ENCODE assay signal across 1 cellular context in genomic region chr22:25395915-25396314, GRCh38.
A peak's percentile ranks its signal among the peaks of the same experiment; 100 is the strongest.
TF ChIP-seq lines count a peak whose summit lies in the region.

No MANE protein-coding gene starts in this region.

TF ChIP-seq in HepG2, 621 proteins besides CTCF, POLR2A, EP300 and RAD21 (continued from another document and continues in another):
- TF ChIP-seq, protein P1, sequence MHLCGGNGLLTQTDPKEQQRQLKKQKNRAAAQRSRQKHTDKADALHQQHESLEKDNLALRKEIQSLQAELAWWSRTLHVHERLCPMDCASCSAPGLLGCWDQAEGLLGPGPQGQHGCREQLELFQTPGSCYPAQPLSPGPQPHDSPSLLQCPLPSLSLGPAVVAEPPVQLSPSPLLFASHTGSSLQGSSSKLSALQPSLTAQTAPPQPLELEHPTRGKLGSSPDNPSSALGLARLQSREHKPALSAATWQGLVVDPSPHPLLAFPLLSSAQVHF (CRISPR knock-in tag; IDR thresholded peaks at IDR 0.05): no peak
- TF ChIP-seq MIER3 (CRISPR knock-in tag; IDR thresholded peaks at IDR 0.05; ENCODE audit: borderline replicate concordance): peak; percentile 51; the same call in 1 of the 2 replicates
- no peak for TF ChIP-seq CENPBD1 (CRISPR knock-in tag; IDR thresholded peaks at IDR 0.05; ENCODE audit: borderline replicate concordance, low read depth)
- TF ChIP-seq ZZZ3 (CRISPR knock-in tag; IDR thresholded peaks at IDR 0.05; ENCODE audit: borderline replicate concordance): no peak
- TF ChIP-seq, protein P2, sequence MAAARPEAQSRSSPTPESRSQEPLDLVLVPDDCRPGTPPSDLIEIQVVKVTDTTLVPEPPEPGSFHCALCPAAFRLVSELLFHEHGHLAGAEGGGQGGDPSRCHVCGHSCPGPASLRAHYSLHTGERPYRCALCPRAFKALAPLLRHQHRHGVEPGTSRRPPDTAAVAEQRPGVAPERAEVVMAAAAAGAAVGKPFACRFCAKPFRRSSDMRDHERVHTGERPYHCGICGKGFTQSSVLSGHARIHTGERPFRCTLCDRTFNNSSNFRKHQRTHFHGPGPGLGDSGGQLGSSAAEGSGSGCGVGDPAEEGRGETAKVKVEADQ (CRISPR knock-in tag; IDR thresholded peaks at IDR 0.05; ENCODE audit: borderline replicate concordance): no peak
- TF ChIP-seq, protein P3, sequence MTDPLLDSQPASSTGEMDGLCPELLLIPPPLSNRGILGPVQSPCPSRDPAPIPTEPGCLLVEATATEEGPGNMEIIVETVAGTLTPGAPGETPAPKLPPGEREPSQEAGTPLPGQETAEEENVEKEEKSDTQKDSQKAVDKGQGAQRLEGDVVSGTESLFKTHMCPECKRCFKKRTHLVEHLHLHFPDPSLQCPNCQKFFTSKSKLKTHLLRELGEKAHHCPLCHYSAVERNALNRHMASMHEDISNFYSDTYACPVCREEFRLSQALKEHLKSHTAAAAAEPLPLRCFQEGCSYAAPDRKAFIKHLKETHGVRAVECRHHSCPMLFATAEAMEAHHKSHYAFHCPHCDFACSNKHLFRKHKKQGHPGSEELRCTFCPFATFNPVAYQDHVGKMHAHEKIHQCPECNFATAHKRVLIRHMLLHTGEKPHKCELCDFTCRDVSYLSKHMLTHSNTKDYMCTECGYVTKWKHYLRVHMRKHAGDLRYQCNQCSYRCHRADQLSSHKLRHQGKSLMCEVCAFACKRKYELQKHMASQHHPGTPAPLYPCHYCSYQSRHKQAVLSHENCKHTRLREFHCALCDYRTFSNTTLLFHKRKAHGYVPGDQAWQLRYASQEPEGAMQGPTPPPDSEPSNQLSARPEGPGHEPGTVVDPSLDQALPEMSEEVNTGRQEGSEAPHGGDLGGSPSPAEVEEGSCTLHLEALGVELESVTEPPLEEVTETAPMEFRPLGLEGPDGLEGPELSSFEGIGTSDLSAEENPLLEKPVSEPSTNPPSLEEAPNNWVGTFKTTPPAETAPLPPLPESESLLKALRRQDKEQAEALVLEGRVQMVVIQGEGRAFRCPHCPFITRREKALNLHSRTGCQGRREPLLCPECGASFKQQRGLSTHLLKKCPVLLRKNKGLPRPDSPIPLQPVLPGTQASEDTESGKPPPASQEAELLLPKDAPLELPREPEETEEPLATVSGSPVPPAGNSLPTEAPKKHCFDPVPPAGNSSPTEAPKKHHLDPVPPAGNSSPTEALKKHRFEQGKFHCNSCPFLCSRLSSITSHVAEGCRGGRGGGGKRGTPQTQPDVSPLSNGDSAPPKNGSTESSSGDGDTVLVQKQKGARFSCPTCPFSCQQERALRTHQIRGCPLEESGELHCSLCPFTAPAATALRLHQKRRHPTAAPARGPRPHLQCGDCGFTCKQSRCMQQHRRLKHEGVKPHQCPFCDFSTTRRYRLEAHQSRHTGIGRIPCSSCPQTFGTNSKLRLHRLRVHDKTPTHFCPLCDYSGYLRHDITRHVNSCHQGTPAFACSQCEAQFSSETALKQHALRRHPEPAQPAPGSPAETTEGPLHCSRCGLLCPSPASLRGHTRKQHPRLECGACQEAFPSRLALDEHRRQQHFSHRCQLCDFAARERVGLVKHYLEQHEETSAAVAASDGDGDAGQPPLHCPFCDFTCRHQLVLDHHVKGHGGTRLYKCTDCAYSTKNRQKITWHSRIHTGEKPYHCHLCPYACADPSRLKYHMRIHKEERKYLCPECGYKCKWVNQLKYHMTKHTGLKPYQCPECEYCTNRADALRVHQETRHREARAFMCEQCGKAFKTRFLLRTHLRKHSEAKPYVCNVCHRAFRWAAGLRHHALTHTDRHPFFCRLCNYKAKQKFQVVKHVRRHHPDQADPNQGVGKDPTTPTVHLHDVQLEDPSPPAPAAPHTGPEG (CRISPR knock-in tag; IDR thresholded peaks at IDR 0.05): no peak
- TF ChIP-seq ZNF256 (CRISPR knock-in tag; conservative IDR thresholded peaks at IDR 0.05): no peak
- TF ChIP-seq NPAS2 (CRISPR knock-in tag; IDR thresholded peaks at IDR 0.05; ENCODE audit: borderline replicate concordance): no peak
- no peak for TF ChIP-seq SUZ12 (IDR thresholded peaks at IDR 0.05; ENCODE audit: low read depth, low read length)
- no peak for TF ChIP-seq FLYWCH1 (CRISPR knock-in tag; IDR thresholded peaks at IDR 0.05)
- TF ChIP-seq, protein P4, sequence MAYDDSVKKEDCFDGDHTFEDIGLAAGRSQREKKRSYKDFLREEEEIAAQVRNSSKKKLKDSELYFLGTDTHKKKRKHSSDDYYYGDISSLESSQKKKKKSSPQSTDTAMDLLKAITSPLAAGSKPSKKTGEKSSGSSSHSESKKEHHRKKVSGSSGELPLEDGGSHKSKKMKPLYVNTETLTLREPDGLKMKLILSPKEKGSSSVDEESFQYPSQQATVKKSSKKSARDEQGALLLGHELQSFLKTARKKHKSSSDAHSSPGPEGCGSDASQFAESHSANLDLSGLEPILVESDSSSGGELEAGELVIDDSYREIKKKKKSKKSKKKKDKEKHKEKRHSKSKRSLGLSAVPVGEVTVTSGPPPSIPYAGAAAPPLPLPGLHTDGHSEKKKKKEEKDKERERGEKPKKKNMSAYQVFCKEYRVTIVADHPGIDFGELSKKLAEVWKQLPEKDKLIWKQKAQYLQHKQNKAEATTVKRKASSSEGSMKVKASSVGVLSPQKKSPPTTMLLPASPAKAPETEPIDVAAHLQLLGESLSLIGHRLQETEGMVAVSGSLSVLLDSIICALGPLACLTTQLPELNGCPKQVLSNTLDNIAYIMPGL (CRISPR knock-in tag; IDR thresholded peaks at IDR 0.05; ENCODE audit: borderline replicate concordance in 1 of 2, low read depth in 1 of 2): 0 out of 4 replicates have a peak, but pooled peaks of 1 of the 2 experiments have one; percentile 19
- TF ChIP-seq MEIS1 (CRISPR knock-in tag; IDR thresholded peaks at IDR 0.05; ENCODE audit: borderline replicate concordance): peak; percentile 32; the same call in 1 of the 2 replicates
- peak; percentile 53; the same call in 1 of the 2 replicates for TF ChIP-seq THRA (CRISPR knock-in tag; IDR thresholded peaks at IDR 0.05; ENCODE audit: borderline replicate concordance)
- TF ChIP-seq ZNF891 (CRISPR knock-in tag; IDR thresholded peaks at IDR 0.05): no peak
- no peak for TF ChIP-seq ZNF672 (CRISPR knock-in tag; IDR thresholded peaks at IDR 0.05)
- TF ChIP-seq HOXA5 (CRISPR knock-in tag; IDR thresholded peaks at IDR 0.05): no peak
- peak; percentile 83 for TF ChIP-seq FOXA3 (CRISPR knock-in tag; IDR thresholded peaks at IDR 0.05)
- no peak for TF ChIP-seq POLR2AphosphoS5 (IDR thresholded peaks at IDR 0.05; ENCODE audit: low read depth, low read length)
- no peak for TF ChIP-seq SPEN (CRISPR knock-in tag; IDR thresholded peaks at IDR 0.05; ENCODE audit: low read depth)
- TF ChIP-seq ZNF20 (CRISPR knock-in tag; IDR thresholded peaks at IDR 0.05): no peak
- no peak for TF ChIP-seq ZNF337 (CRISPR knock-in tag; IDR thresholded peaks at IDR 0.05; ENCODE audit: borderline replicate concordance, low read depth)
- no peak for TF ChIP-seq KDM5A (IDR thresholded peaks at IDR 0.05; ENCODE audit: borderline replicate concordance, low read length)
- no peak for TF ChIP-seq RBAK (CRISPR knock-in tag; IDR thresholded peaks at IDR 0.05)
- peak; percentile 51 for TF ChIP-seq PHF21A (CRISPR knock-in tag; IDR thresholded peaks at IDR 0.05)
- no peak for TF ChIP-seq MEF2D (CRISPR knock-in tag; IDR thresholded peaks at IDR 0.05)
- TF ChIP-seq, protein P5, sequence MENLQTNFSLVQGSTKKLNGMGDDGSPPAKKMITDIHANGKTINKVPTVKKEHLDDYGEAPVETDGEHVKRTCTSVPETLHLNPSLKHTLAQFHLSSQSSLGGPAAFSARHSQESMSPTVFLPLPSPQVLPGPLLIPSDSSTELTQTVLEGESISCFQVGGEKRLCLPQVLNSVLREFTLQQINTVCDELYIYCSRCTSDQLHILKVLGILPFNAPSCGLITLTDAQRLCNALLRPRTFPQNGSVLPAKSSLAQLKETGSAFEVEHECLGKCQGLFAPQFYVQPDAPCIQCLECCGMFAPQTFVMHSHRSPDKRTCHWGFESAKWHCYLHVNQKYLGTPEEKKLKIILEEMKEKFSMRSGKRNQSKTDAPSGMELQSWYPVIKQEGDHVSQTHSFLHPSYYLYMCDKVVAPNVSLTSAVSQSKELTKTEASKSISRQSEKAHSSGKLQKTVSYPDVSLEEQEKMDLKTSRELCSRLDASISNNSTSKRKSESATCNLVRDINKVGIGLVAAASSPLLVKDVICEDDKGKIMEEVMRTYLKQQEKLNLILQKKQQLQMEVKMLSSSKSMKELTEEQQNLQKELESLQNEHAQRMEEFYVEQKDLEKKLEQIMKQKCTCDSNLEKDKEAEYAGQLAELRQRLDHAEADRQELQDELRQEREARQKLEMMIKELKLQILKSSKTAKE (CRISPR knock-in tag; IDR thresholded peaks at IDR 0.05; ENCODE audit: borderline replicate concordance): peak; percentile 61; the same call in 1 of the 2 replicates
- peak; percentile 42; the same call in 1 of the 2 replicates for TF ChIP-seq FOXJ3 (CRISPR knock-in tag; IDR thresholded peaks at IDR 0.05; ENCODE audit: borderline replicate concordance)
- no peak for TF ChIP-seq CHD4 (IDR thresholded peaks at IDR 0.05; ENCODE audit: borderline replicate concordance, low read length)
- no peak for TF ChIP-seq GLI4 (CRISPR knock-in tag; IDR thresholded peaks at IDR 0.05; ENCODE audit: borderline replicate concordance)
- TF ChIP-seq, protein P6, sequence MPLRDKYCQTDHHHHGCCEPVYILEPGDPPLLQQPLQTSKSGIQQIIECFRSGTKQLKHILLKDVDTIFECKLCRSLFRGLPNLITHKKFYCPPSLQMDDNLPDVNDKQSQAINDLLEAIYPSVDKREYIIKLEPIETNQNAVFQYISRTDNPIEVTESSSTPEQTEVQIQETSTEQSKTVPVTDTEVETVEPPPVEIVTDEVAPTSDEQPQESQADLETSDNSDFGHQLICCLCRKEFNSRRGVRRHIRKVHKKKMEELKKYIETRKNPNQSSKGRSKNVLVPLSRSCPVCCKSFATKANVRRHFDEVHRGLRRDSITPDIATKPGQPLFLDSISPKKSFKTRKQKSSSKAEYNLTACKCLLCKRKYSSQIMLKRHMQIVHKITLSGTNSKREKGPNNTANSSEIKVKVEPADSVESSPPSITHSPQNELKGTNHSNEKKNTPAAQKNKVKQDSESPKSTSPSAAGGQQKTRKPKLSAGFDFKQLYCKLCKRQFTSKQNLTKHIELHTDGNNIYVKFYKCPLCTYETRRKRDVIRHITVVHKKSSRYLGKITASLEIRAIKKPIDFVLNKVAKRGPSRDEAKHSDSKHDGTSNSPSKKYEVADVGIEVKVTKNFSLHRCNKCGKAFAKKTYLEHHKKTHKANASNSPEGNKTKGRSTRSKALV (CRISPR knock-in tag; IDR thresholded peaks at IDR 0.05): 0 out of 2 replicates have a peak, but pooled peaks have one; percentile 23
- TF ChIP-seq, protein P7, sequence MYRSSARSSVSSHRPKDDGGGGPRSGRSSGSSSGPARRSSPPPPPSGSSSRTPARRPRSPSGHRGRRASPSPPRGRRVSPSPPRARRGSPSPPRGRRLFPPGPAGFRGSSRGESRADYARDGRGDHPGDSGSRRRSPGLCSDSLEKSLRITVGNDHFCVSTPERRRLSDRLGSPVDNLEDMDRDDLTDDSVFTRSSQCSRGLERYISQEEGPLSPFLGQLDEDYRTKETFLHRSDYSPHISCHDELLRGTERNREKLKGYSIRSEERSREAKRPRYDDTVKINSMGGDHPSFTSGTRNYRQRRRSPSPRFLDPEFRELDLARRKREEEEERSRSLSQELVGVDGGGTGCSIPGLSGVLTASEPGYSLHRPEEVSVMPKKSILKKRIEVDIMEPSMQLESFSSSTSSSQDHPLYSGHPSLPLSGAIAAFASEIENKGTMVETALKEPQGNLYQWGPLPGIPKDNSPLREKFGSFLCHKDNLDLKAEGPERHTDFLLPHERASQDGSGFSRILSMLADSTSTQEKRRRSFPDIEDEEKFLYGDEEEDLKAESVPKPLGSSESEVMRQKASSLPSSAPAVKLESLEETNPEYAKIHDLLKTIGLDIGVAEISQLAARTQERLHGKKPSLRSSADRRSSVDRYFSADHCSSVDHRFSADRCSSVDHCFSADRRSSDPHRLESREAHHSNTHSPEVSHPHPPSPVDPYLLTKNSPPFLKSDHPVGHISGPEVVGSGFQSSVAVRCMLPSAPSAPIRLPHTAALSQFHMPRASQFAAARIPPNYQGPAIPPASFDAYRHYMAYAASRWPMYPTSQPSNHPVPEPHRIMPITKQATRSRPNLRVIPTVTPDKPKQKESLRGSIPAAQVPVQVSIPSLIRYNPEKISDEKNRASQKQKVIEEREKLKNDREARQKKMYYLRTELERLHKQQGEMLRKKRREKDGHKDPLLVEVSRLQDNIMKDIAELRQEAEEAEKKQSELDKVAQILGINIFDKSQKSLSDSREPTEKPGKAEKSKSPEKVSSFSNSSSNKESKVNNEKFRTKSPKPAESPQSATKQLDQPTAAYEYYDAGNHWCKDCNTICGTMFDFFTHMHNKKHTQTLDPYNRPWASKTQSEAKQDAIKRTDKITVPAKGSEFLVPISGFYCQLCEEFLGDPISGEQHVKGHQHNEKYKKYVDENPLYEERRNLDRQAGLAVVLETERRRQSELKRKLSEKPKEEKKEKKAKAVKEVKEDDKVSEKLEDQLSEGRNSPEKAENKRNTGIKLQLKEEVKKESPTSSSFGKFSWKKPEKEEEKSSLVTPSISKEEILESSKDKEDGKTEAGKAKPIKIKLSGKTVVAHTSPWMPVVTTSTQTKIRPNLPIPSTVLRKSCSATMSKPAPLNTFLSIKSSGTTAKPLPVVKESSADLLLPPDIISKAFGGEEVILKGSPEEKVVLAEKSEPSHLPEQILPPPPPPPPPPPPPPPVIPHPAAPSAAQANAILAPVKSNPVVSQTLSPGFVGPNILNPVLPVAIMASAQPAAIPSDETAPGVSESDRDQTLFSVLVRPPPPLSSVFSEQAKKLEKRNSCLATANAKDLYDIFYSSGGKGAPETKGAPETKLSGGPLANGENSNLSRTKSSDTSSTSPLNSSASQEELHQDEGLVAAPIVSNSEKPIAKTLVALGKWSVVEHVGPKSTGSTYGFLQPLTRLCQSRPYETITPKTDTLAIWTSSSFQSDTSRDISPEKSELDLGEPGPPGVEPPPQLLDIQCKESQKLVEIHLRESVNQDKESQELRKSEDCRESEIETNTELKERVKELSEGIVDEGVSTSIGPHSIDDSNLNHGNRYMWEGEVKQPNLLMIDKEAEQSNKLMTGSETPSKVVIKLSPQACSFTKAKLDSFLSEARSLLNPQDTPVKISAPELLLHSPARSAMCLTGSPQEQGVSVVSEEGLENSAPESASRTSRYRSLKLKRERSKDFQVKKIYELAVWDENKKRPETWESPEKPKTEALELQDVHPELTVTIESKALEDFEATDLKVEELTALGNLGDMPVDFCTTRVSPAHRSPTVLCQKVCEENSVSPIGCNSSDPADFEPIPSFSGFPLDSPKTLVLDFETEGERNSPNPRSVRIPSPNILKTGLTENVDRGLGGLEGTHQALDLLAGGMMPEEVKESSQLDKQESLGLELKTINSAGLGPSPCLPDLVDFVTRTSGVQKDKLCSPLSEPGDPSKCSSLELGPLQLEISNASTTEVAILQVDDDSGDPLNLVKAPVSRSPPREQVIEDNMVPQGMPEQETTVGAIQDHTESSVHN (CRISPR knock-in tag; IDR thresholded peaks at IDR 0.05): no peak
